Comparison of ENCODE assay signal across 11 cellular contexts in genomic region chr5:54524082-54524481, GRCh38. TPM values are rescaled to one million over a fixed set of nuclear protein-coding genes. Genes with fewer than 3 reads are reported as not detected.
DNase-seq lines count a peak whose midpoint lies in the region; ATAC-seq, FAIRE-seq and TF ChIP-seq lines count a peak whose summit lies in the region.
"Had no signal": no experiment of that assay in that cellular context is flagged by ENCODE, and none has a peak within 500 bp of the region (broad histone marks: within the 10 kb centered on the region; RNA-seq: fewer than 3 reads in every experiment).

No MANE protein-coding gene starts in this region.

- H3K27me3 Mint-ChIP-seq in GM23338 (ENCODE audit: insufficient read depth, low read depth, poor library complexity), result peaks cover 6% of the 10 kb centered on the region
- no peaks in the 10 kb centered on the region for H3K27me3 Mint-ChIP-seq in T-helper 17 cell
- no peaks in the 10 kb centered on the region for H3K27me3 Mint-ChIP-seq in activated naive CD4-positive, alpha-beta T cell treated with anti-CD3 and anti-CD28 coated beads for 36 hours (ENCODE audit: low read depth)
- H3K27me3 Mint-ChIP-seq: activated CD4-positive, alpha-beta memory T cell treated with anti-CD3 and anti-CD28 coated beads for 36 hours had no signal

- no peak overlapping the region for H3K27ac Mint-ChIP-seq in GM23338
- no peak overlapping the region for H3K27ac Mint-ChIP-seq in T-helper 17 cell
- H3K27ac Mint-ChIP-seq in activated naive CD4-positive, alpha-beta T cell treated with anti-CD3 and anti-CD28 coated beads for 36 hours, result no peak overlapping the region
- H3K27ac Mint-ChIP-seq: activated CD4-positive, alpha-beta memory T cell treated with anti-CD3 and anti-CD28 coated beads for 36 hours had no signal

- ATAC-seq in GM23338, result peak; percentile 16
- no peak for ATAC-seq in T-helper 17 cell
- ATAC-seq in GM18505 (IDR thresholded peaks at IDR 0.05; ENCODE audit: unreplicated experiment), result no peak

- H2AFZ ChIP-seq in GM23338, result no peak overlapping the region

- no peaks in the 10 kb centered on the region for H3K9me3 ChIP-seq in T-helper 17 cell (ENCODE audit: control insufficient read depth, low read length, poor library complexity, severe bottlenecking)
- no peaks in the 10 kb centered on the region for H3K9me3 ChIP-seq in kidney (ENCODE audit: control insufficient read depth in 1 of 2, low read length in 2 of 2)
- H3K9me3 ChIP-seq in small intestine (ENCODE audit: control insufficient read depth, low read depth), result no peaks in the 10 kb centered on the region

- intact Hi-C loops in kidney (cut with DNase I), result no loop called here
- intact Hi-C loops in activated naive CD4-positive, alpha-beta T cell treated with anti-CD3 and anti-CD28 coated beads for 36 hours (cut with micrococcal nuclease), result loop anchor here (2.0 kb wide), 1 partner anchor 15 kb away; no protein-coding TSS in a partner anchor

- FAIRE-seq in kidney (lab: Jason Lieb, UNC) (no peak), small intestine (lab: Jason Lieb, UNC) (no peak)
- FAIRE-seq: D721Med had no signal

- H3K27ac ChIP-seq in GM23338 (ENCODE audit: low read depth) (no peak overlapping the region), kidney (ENCODE audit: low read depth in 2 of 2, low read length in 2 of 2) (peak overlapping the region; percentile 46 to 87), small intestine (ENCODE audit: low read depth in 1 of 2, low read length in 1 of 2) (peak overlapping the region; percentile 56 to 87)
- H3K27ac ChIP-seq: parathyroid adenoma had no signal

- no peak overlapping the region for H3K4me3 ChIP-seq in GM23338
- peak overlapping the region; percentile 22 to 25 for H3K4me3 ChIP-seq in kidney (ENCODE audit: low read length in 2 of 2)
- no peak overlapping the region for H3K4me3 ChIP-seq in small intestine (ENCODE audit: low read depth in 1 of 2, low read length in 2 of 2)

- H3K36me3 ChIP-seq in GM23338 (ENCODE audit: insufficient read depth) (no peaks in the 10 kb centered on the region), kidney (ENCODE audit: control insufficient read depth in 1 of 2, insufficient read depth in 2 of 2, low read length in 2 of 2) (no peaks in the 10 kb centered on the region), small intestine (ENCODE audit: control insufficient read depth in 2 of 2, insufficient read depth in 2 of 2, low read length in 2 of 2) (no peaks in the 10 kb centered on the region)

- no peak overlapping the region for H3K4me3 Mint-ChIP-seq in GM23338
- peak overlapping the region; percentile 31 for H3K4me3 Mint-ChIP-seq in T-helper 17 cell
- no peak overlapping the region for H3K4me3 Mint-ChIP-seq in activated naive CD4-positive, alpha-beta T cell treated with anti-CD3 and anti-CD28 coated beads for 36 hours
- H3K4me3 Mint-ChIP-seq: activated CD4-positive, alpha-beta memory T cell treated with anti-CD3 and anti-CD28 coated beads for 36 hours had no signal

- H3K9me3 Mint-ChIP-seq in GM23338, result peaks cover 5% of the 10 kb centered on the region; the same call in 1 of the 3 replicates
- H3K9me3 Mint-ChIP-seq in activated naive CD4-positive, alpha-beta T cell treated with anti-CD3 and anti-CD28 coated beads for 36 hours, result no peaks in the 10 kb centered on the region
- H3K9me3 Mint-ChIP-seq: activated CD4-positive, alpha-beta memory T cell treated with anti-CD3 and anti-CD28 coated beads for 36 hours had no signal

- H3K9me2 ChIP-seq in GM23338 (ENCODE audit: insufficient read depth), result peaks cover 4% of the 10 kb centered on the region; the same call in 1 of the 2 replicates

- 24 to 53% (median 36%) methylated on average over 8 of the region's 8 CpGs for WGBS in small intestine, 3 donors

- DNase-seq in GM23338 (ENCODE audit: low spot score) (no peak), T-helper 17 cell (no peak), kidney (no peak), small intestine (no peak), NCI-H128 (lab: John Stamatoyannopoulos, UW; ENCODE audit: unreplicated experiment) (no peak), A172 (ENCODE audit: low spot score) (no peak)
- no peak for DNase-seq in activated naive CD4-positive, alpha-beta T cell treated with anti-CD3 and anti-CD28 coated beads for 36 hours
- DNase-seq: activated CD4-positive, alpha-beta memory T cell treated with anti-CD3 and anti-CD28 coated beads for 36 hours had no signal

- CTCF ChIA-PET in activated naive CD4-positive, alpha-beta T cell treated with anti-CD3 and anti-CD28 coated beads for 36 hours (lab: Charles Lee), result interaction anchor here (0.7 to 3.2 kb wide), 4 partner anchors 8 to 320 kb away, joined by 3 to 15 read pairs (median 4); no protein-coding TSS in a partner anchor

- no peaks in the 10 kb centered on the region for H3F3A ChIP-seq in GM23338 (replicated peaks; ENCODE audit: low read depth)

- TF ChIP-seq POLR2A in GM18505 (IDR thresholded peaks at IDR 0.05; ENCODE audit: borderline replicate concordance, extremely low read depth, insufficient read depth, insufficient read length), result no peak

- H3K4me1 ChIP-seq in GM23338 (ENCODE audit: insufficient read depth) (peaks cover 14% of the 10 kb centered on the region; the same call in 1 of the 2 replicates), kidney (ENCODE audit: control insufficient read depth in 1 of 2, insufficient read depth in 1 of 2, low read depth in 1 of 2, low read length in 2 of 2) (peaks cover 28 to 41% of the 10 kb centered on the region in 2 donors), small intestine (ENCODE audit: control insufficient read depth in 2 of 2, insufficient read depth in 1 of 2, low read depth in 1 of 2, low read length in 1 of 2) (peaks cover 19 to 50% of the 10 kb centered on the region in 2 donors)

- H3K36me3 Mint-ChIP-seq in GM23338 (ENCODE audit: low read depth), result peaks cover 10% of the 10 kb centered on the region
- H3K36me3 Mint-ChIP-seq in T-helper 17 cell (ENCODE audit: low read depth), result no peaks in the 10 kb centered on the region
- no peaks in the 10 kb centered on the region for H3K36me3 Mint-ChIP-seq in activated naive CD4-positive, alpha-beta T cell treated with anti-CD3 and anti-CD28 coated beads for 36 hours (ENCODE audit: low read depth)
- H3K36me3 Mint-ChIP-seq: activated CD4-positive, alpha-beta memory T cell treated with anti-CD3 and anti-CD28 coated beads for 36 hours had no signal

- peak overlapping the region in 1 of 2 donors; percentile 55 for H3K9ac ChIP-seq in kidney (ENCODE audit: low read length in 2 of 2)
- H3K9ac ChIP-seq: parathyroid adenoma had no signal

- peaks cover 98% of the 10 kb centered on the region for H3K79me2 ChIP-seq in GM23338 (replicated peaks; ENCODE audit: insufficient read depth)

- no peak overlapping the region for H3K4me2 ChIP-seq in GM23338

- TF ChIP-seq CTCF in GM23338 (conservative IDR thresholded peaks at IDR 0.05; ENCODE audit: low read depth in 2 of 2) (no peak), kidney (IDR thresholded peaks at IDR 0.05; ENCODE audit: borderline replicate concordance, extremely low read depth, insufficient read depth) (no peak)

- H3K4me1 Mint-ChIP-seq in GM23338 (peaks cover 33% of the 10 kb centered on the region), T-helper 17 cell (peaks cover 50% of the 10 kb centered on the region)
- peaks cover 60% of the 10 kb centered on the region for H3K4me1 Mint-ChIP-seq in activated naive CD4-positive, alpha-beta T cell treated with anti-CD3 and anti-CD28 coated beads for 36 hours (ENCODE audit: low read depth)

- H3K27me3 ChIP-seq in GM23338 (ENCODE audit: insufficient read depth) (peaks cover 7% of the 10 kb centered on the region), small intestine (ENCODE audit: control insufficient read depth in 2 of 2, insufficient read depth in 2 of 2, low read length in 2 of 2) (no peaks in the 10 kb centered on the region)

- 0 out of 2 replicates have a peak, but pooled peaks cover 3% of the 10 kb centered on the region for H4K20me1 ChIP-seq in GM23338 (replicated peaks; ENCODE audit: insufficient read depth)

TF ChIP-seq in GM23338, 12 proteins besides CTCF, POLR2A, EP300 and RAD21 (continues in another document):
- no peak for TF ChIP-seq JUNB (IDR thresholded peaks at IDR 0.05; ENCODE audit: unreplicated experiment)
- no peak for TF ChIP-seq ZNF331 (CRISPR knock-in tag; IDR thresholded peaks at IDR 0.05; ENCODE audit: low read depth)
- TF ChIP-seq EZH2phosphoT487 (IDR thresholded peaks at IDR 0.05; ENCODE audit: unreplicated experiment), result no peak
- no peak for TF ChIP-seq EZH2 (IDR thresholded peaks at IDR 0.05; ENCODE audit: low read depth, unreplicated experiment)
- TF ChIP-seq, protein P1, sequence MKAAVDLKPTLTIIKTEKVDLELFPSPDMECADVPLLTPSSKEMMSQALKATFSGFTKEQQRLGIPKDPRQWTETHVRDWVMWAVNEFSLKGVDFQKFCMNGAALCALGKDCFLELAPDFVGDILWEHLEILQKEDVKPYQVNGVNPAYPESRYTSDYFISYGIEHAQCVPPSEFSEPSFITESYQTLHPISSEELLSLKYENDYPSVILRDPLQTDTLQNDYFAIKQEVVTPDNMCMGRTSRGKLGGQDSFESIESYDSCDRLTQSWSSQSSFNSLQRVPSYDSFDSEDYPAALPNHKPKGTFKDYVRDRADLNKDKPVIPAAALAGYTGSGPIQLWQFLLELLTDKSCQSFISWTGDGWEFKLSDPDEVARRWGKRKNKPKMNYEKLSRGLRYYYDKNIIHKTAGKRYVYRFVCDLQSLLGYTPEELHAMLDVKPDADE (IDR thresholded peaks at IDR 0.05), result no peak

RNA-seq across cellular contexts. Expression of gene SNX18, which starts 6.5 kb away (rescaled TPM):
- total RNA-seq in GM23338 (2014; rRNA removed; shearing (Covaris generic)), result 23.7 and 33.0 TPM in 2 replicates
- polyA plus RNA-seq in GM23338 (2016; fragmentation: Nextera tagmentation; extraction: Ambion mirVana), result 4.7 and 5.3 TPM in 2 replicates
- 10 to 100 TPM; 11.2 to 13.3 TPM for total RNA-seq in T-helper 17 cell
- total RNA-seq in kidney, result 40.5 TPM
- polyA plus RNA-seq in kidney (ENCODE audit: insufficient read depth, low read depth, low replicate concordance), result 10.4 TPM
- 10 to 100 TPM in 1 of 3 donors, 1 to 10 TPM in 2; 3.4 to 11.7 (median 4.6) TPM for polyA plus RNA-seq in small intestine
- 1 to 10 TPM; 3.9 to 4.4 TPM for total RNA-seq in activated naive CD4-positive, alpha-beta T cell treated with anti-CD3 and anti-CD28 coated beads for 36 hours
- total RNA-seq in A172 (2014; rRNA removed; shearing (Covaris generic)), result 12.4 and 14.7 TPM in 2 replicates

Comparison
In these comparisons a context has a peak if more than half of its experiments do, and no peak if none do; other contexts are left out.
1. H3K4me3 ChIP-seq: peak in kidney (2 of 2); none in GM23338 (single experiment) and small intestine (0 of 2).